Comparison of ENCODE assay signal across 8 cellular contexts in the genomic region with DNA sequence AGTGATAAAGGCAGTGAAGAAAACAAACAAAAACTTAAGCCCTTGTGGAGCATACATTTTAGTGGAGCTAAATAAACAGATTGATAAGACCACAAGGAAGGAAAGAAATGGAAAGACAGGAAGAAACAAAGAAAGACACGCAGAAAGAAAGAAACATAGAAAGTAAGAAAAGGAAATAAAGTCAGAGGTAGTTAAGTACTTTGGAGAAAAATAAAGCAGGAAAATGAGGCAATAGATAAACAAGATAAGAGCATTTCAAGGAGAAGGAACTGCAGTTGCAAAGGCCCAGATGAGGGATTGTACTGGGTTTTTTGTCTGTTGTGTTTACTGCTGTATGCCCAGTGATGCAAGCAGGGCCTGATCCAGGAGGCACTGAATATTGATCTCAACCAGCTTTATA. TPM values are rescaled to one million over a fixed set of nuclear protein-coding genes. Genes with fewer than 3 reads are reported as not detected.
DNase-seq lines count a peak whose midpoint lies in the region; ATAC-seq and TF ChIP-seq lines count a peak whose summit lies in the region.

No MANE protein-coding gene starts in this region.

- ATAC-seq in stimulated activated memory B cell treated with anti-CD40 and anti-IgM and Interleukin-4, amounts not matched to agents 10 μg/mL and 1 μg/mL and 100 μg/mL, for 72 hours, result no peak
- ATAC-seq in GM21367 (IDR thresholded peaks at IDR 0.05; ENCODE audit: unreplicated experiment) (no peak), HG02642 (IDR thresholded peaks at IDR 0.05; ENCODE audit: poor library complexity, unreplicated experiment) (no peak), HG03045 (IDR thresholded peaks at IDR 0.05; ENCODE audit: unreplicated experiment) (no peak)

- POLR2A ChIA-PET in activated CD4-positive, alpha-beta memory T cell treated with anti-CD3 and anti-CD28 coated beads for 36 hours (lab: Charles Lee), result interaction anchor here (0.6 to 1.6 kb wide), 7 partner anchors 13 to 241 kb away, joined by 3 to 6 read pairs (median 3); a partner anchor contains a TSS

- H3K36me3 Mint-ChIP-seq in activated CD4-positive, alpha-beta T cell treated with anti-CD3 and anti-CD28 coated beads, Interleukin-2, amount 10 ng/mL, durations not matched to agents 24 days and 14 days (ENCODE audit: low read depth), result peaks cover 30% of the 10 kb centered on the region
- H3K36me3 Mint-ChIP-seq in activated CD4-positive, alpha-beta memory T cell treated with anti-CD3 and anti-CD28 coated beads for 36 hours, result peaks cover 18% of the 10 kb centered on the region
- peaks cover 22% of the 10 kb centered on the region for H3K36me3 Mint-ChIP-seq in stimulated activated memory B cell treated with anti-CD40 and anti-IgM and Interleukin-4, amounts not matched to agents 10 μg/mL and 1 μg/mL and 100 μg/mL, for 72 hours

- no peak for TF ChIP-seq CTCF in hepatocyte (IDR thresholded peaks at IDR 0.05; ENCODE audit: poor library complexity)

- peaks cover 11% of the 10 kb centered on the region for H3K4me1 ChIP-seq in hepatocyte (ENCODE audit: insufficient read depth)

- WGBS in hepatocyte (ENCODE audit: low lambda C conversion rate, missing lambda C conversion rate), result 65% methylated on average over 1 of the region's 1 CpG

- H2AFZ ChIP-seq in hepatocyte, result peak overlapping the region; percentile 45

- intact Hi-C loops in activated CD4-positive, alpha-beta T cell treated with anti-CD3 and anti-CD28 coated beads, Interleukin-2, amount 10 ng/mL, durations not matched to agents 24 days and 14 days (cut with micrococcal nuclease), result no loop called here
- intact Hi-C loops in activated CD4-positive, alpha-beta memory T cell treated with anti-CD3 and anti-CD28 coated beads for 36 hours (cut with micrococcal nuclease), result no loop called here

- peak overlapping the region; percentile 95 for H3K27ac ChIP-seq in hepatocyte

- H3K9me2 ChIP-seq in hepatocyte (replicated peaks; ENCODE audit: insufficient read depth), result no peaks in the 10 kb centered on the region

- peak overlapping the region; percentile 93 for H3K4me3 Mint-ChIP-seq in activated CD4-positive, alpha-beta T cell treated with anti-CD3 and anti-CD28 coated beads, Interleukin-2, amount 10 ng/mL, durations not matched to agents 24 days and 14 days
- peak overlapping the region; percentile 95 for H3K4me3 Mint-ChIP-seq in activated CD4-positive, alpha-beta memory T cell treated with anti-CD3 and anti-CD28 coated beads for 36 hours
- peak overlapping the region; percentile 94 for H3K4me3 Mint-ChIP-seq in stimulated activated memory B cell treated with anti-CD40 and anti-IgM and Interleukin-4, amounts not matched to agents 10 μg/mL and 1 μg/mL and 100 μg/mL, for 72 hours

- H3K4me1 Mint-ChIP-seq in activated CD4-positive, alpha-beta T cell treated with anti-CD3 and anti-CD28 coated beads, Interleukin-2, amount 10 ng/mL, durations not matched to agents 24 days and 14 days, result peaks cover 35% of the 10 kb centered on the region
- H3K4me1 Mint-ChIP-seq in activated CD4-positive, alpha-beta memory T cell treated with anti-CD3 and anti-CD28 coated beads for 36 hours (ENCODE audit: low read depth), result peaks cover 33% of the 10 kb centered on the region
- peaks cover 47% of the 10 kb centered on the region for H3K4me1 Mint-ChIP-seq in stimulated activated memory B cell treated with anti-CD40 and anti-IgM and Interleukin-4, amounts not matched to agents 10 μg/mL and 1 μg/mL and 100 μg/mL, for 72 hours

- no peaks in the 10 kb centered on the region for H3K9me3 ChIP-seq in hepatocyte (ENCODE audit: low read depth)

- no peak for DNase-seq in activated CD4-positive, alpha-beta T cell treated with anti-CD3 and anti-CD28 coated beads, Interleukin-2, amount 10 ng/mL, durations not matched to agents 24 days and 14 days
- no peak for DNase-seq in activated CD4-positive, alpha-beta T cell treated with anti-CD3 and anti-CD28 coated beads for 48 hours
- DNase-seq in activated CD4-positive, alpha-beta memory T cell treated with anti-CD3 and anti-CD28 coated beads for 36 hours, result no peak
- DNase-seq in hepatocyte (ENCODE audit: low spot score), result no peak

- CTCF ChIA-PET in activated CD4-positive, alpha-beta memory T cell treated with anti-CD3 and anti-CD28 coated beads for 36 hours (lab: Charles Lee), result interaction anchor here (0.9 to 3.9 kb wide), 8 partner anchors 13 to 573 kb away, joined by 3 to 56 read pairs (median 8); a partner anchor contains a TSS

- no peaks in the 10 kb centered on the region for H3K27me3 ChIP-seq in hepatocyte

- no peaks in the 10 kb centered on the region for H4K20me1 ChIP-seq in hepatocyte (ENCODE audit: insufficient read depth, poor library complexity, severe bottlenecking)

- no peaks in the 10 kb centered on the region for H3K27me3 Mint-ChIP-seq in activated CD4-positive, alpha-beta T cell treated with anti-CD3 and anti-CD28 coated beads, Interleukin-2, amount 10 ng/mL, durations not matched to agents 24 days and 14 days
- H3K27me3 Mint-ChIP-seq in activated CD4-positive, alpha-beta memory T cell treated with anti-CD3 and anti-CD28 coated beads for 36 hours, result no peaks in the 10 kb centered on the region
- H3K27me3 Mint-ChIP-seq in stimulated activated memory B cell treated with anti-CD40 and anti-IgM and Interleukin-4, amounts not matched to agents 10 μg/mL and 1 μg/mL and 100 μg/mL, for 72 hours, result no peaks in the 10 kb centered on the region

- H3K79me2 ChIP-seq in hepatocyte, result peaks cover 57% of the 10 kb centered on the region

- H3K27ac Mint-ChIP-seq in activated CD4-positive, alpha-beta T cell treated with anti-CD3 and anti-CD28 coated beads, Interleukin-2, amount 10 ng/mL, durations not matched to agents 24 days and 14 days, result peak overlapping the region; percentile 86
- no peak overlapping the region for H3K27ac Mint-ChIP-seq in activated CD4-positive, alpha-beta memory T cell treated with anti-CD3 and anti-CD28 coated beads for 36 hours
- H3K27ac Mint-ChIP-seq in stimulated activated memory B cell treated with anti-CD40 and anti-IgM and Interleukin-4, amounts not matched to agents 10 μg/mL and 1 μg/mL and 100 μg/mL, for 72 hours, result peak overlapping the region; percentile 88

- H3K4me3 ChIP-seq in hepatocyte, result peak overlapping the region; percentile 35

- H3K4me2 ChIP-seq in hepatocyte, result peak overlapping the region; percentile 81

- H3K36me3 ChIP-seq in hepatocyte (replicated peaks; ENCODE audit: insufficient read depth, low read depth), result no peaks in the 10 kb centered on the region

- no peaks in the 10 kb centered on the region for H3K9me3 Mint-ChIP-seq in activated CD4-positive, alpha-beta T cell treated with anti-CD3 and anti-CD28 coated beads, Interleukin-2, amount 10 ng/mL, durations not matched to agents 24 days and 14 days
- H3K9me3 Mint-ChIP-seq in activated CD4-positive, alpha-beta memory T cell treated with anti-CD3 and anti-CD28 coated beads for 36 hours, result no peaks in the 10 kb centered on the region
- H3K9me3 Mint-ChIP-seq in stimulated activated memory B cell treated with anti-CD40 and anti-IgM and Interleukin-4, amounts not matched to agents 10 μg/mL and 1 μg/mL and 100 μg/mL, for 72 hours, result no peaks in the 10 kb centered on the region

RNA-seq across cellular contexts. Expression of a gene that starts 1.0 kb away (rescaled TPM):
- 89.2 and 89.7 TPM in 2 replicates for total RNA-seq in activated CD4-positive, alpha-beta T cell treated with anti-CD3 and anti-CD28 coated beads, Interleukin-2, amount 10 ng/mL, durations not matched to agents 24 days and 14 days
- 10 to 100 TPM; 49.6 to 53.4 TPM for total RNA-seq in activated CD4-positive, alpha-beta memory T cell treated with anti-CD3 and anti-CD28 coated beads for 36 hours
- total RNA-seq in hepatocyte, result 20.8 and 24.1 TPM in 2 replicates
- 29.6 and 30.1 TPM in 2 replicates for polyA plus RNA-seq in hepatocyte

RNA-seq across cellular contexts. Expression of a gene that starts 1.4 kb away (rescaled TPM):
- 23.6 and 30.1 TPM in 2 replicates for total RNA-seq in activated CD4-positive, alpha-beta T cell treated with anti-CD3 and anti-CD28 coated beads, Interleukin-2, amount 10 ng/mL, durations not matched to agents 24 days and 14 days
- total RNA-seq in activated CD4-positive, alpha-beta memory T cell treated with anti-CD3 and anti-CD28 coated beads for 36 hours, result 10 to 100 TPM; 23.5 to 24.6 TPM
- total RNA-seq in hepatocyte, result 52.1 and 61.9 TPM in 2 replicates
- polyA plus RNA-seq in hepatocyte, result 75.9 and 78.7 TPM in 2 replicates

RNA-seq across cellular contexts. Expression of a gene that starts 11.2 kb away (rescaled TPM):
- 0.77 and 0.97 TPM in 2 replicates for total RNA-seq in activated CD4-positive, alpha-beta T cell treated with anti-CD3 and anti-CD28 coated beads, Interleukin-2, amount 10 ng/mL, durations not matched to agents 24 days and 14 days
- under 1 TPM; 0.33 to 0.36 TPM for total RNA-seq in activated CD4-positive, alpha-beta memory T cell treated with anti-CD3 and anti-CD28 coated beads for 36 hours
- total RNA-seq in hepatocyte, result not detected in 2 replicates
- 0.74 and 1.1 TPM in 2 replicates for polyA plus RNA-seq in hepatocyte

RNA-seq across cellular contexts. Expression of a gene that starts 22.7 kb away (rescaled TPM):
- 62.7 and 68.9 TPM in 2 replicates for total RNA-seq in activated CD4-positive, alpha-beta T cell treated with anti-CD3 and anti-CD28 coated beads, Interleukin-2, amount 10 ng/mL, durations not matched to agents 24 days and 14 days
- 10 to 100 TPM; 92.6 to 100.0 TPM for total RNA-seq in activated CD4-positive, alpha-beta memory T cell treated with anti-CD3 and anti-CD28 coated beads for 36 hours
- total RNA-seq in hepatocyte, result 3.9 and 5.6 TPM in 2 replicates
- 4.6 and 7.7 TPM in 2 replicates for polyA plus RNA-seq in hepatocyte

RNA-seq across cellular contexts. Expression of a gene that starts 29.7 kb away (rescaled TPM):
- 41.6 and 42.6 TPM in 2 replicates for total RNA-seq in activated CD4-positive, alpha-beta T cell treated with anti-CD3 and anti-CD28 coated beads, Interleukin-2, amount 10 ng/mL, durations not matched to agents 24 days and 14 days
- total RNA-seq in activated CD4-positive, alpha-beta memory T cell treated with anti-CD3 and anti-CD28 coated beads for 36 hours, result 10 to 100 TPM; 33.7 to 39.6 TPM
- total RNA-seq in hepatocyte, result 24.2 and 27.3 TPM in 2 replicates
- polyA plus RNA-seq in hepatocyte, result 47.7 and 67.6 TPM in 2 replicates
